In the genomic region with DNA sequence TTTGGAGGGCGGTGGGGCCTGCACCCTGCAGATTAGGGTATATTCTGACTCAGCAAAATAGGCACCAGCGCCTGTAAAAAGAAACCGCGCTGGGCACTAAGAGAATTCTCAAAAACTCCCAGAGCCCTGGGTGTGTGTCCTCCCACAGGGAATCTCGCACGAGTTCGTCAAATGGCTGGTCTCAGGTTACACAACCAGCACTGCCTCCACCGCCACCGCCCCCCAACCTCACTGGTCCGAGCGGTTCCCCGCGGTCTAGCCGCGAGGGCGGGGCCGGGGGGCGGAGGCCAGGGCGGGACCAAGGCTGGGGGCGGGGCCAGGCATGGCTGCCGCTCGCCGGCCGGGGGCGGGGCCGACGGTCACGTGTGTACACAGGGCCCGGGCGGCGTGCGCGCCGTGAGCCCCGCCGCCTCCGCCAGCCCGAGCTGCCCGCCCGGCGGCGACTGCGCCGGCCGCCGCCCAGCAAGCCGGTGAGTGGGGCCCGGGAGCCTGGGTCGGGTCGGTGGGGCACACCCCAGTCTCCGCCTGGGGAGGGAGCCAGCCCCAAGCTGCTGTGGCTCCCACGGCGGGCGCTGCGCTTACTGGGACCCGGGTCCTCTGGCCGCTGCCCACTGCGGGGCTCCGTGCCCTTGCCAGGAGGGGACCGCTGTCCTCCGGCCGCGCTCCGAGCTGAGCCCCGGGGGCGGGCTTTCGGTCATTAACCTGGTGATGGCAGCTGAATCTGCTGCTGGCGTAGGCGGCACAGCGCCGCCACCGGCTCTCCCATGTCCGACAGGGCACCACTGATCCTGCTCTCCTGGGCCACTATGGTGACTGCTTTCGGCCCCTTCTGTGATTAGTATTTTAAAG, we compare ENCODE assay signal across 8 cellular contexts. TPM values are rescaled to one million over a fixed set of nuclear protein-coding genes. Genes with fewer than 3 reads are reported as not detected.
DNase-seq lines count a peak whose midpoint lies in the region; ATAC-seq, FAIRE-seq and TF ChIP-seq lines count a peak whose summit lies in the region.

A gene with protein sequence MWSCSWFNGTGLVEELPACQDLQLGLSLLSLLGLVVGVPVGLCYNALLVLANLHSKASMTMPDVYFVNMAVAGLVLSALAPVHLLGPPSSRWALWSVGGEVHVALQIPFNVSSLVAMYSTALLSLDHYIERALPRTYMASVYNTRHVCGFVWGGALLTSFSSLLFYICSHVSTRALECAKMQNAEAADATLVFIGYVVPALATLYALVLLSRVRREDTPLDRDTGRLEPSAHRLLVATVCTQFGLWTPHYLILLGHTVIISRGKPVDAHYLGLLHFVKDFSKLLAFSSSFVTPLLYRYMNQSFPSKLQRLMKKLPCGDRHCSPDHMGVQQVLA (plus strand): TSS at position 358 of the 849 bp plus-strand sequence. CDS start 12,970 bp downstream, outside the sequence.

- H3K9me3 ChIP-seq in adrenal gland (replicated peaks in 1 of 3) (no peaks in the 10 kb centered on the region), prostate gland (no peaks in the 10 kb centered on the region)

- CTCF ChIA-PET in T-cell (lab: Charles Lee) = interaction anchor here in 1 of 2 donors (1.0 to 1.2 kb wide), 2 partner anchors 21 to 33 kb away, joined by 3 to 5 read pairs; no protein-coding TSS in a partner anchor

- ATAC-seq in HG02798 (IDR thresholded peaks at IDR 0.05; ENCODE audit: poor library complexity, unreplicated experiment) = peak; percentile 91
- ATAC-seq in T-cell (replicated peaks in 1 of 4) = peak; percentile 89 to 92 (median 90)
- ATAC-seq in left cardiac atrium = peak; percentile 96 to 98

- DNase-seq in GM12892 (ENCODE audit: insufficient read length) (peak; percentile 100), NCI-H1436 (lab: John Stamatoyannopoulos, UW) (peak; percentile 94), T-cell (peak; percentile 69 to 93 (median 84)), adrenal gland (peak; percentile 98 to 99 (median 99)), left cardiac atrium (peak; percentile 97), prostate gland (ENCODE audit: low spot score) (peak; percentile 97), ureter (ENCODE audit: low spot score) (peak; percentile 98)

- no peak for TF ChIP-seq POLR2A in GM12892 (IDR thresholded peaks at IDR 0.05; ENCODE audit: low read depth, low read length)
- peak; percentile 28 to 81 for TF ChIP-seq POLR2A in adrenal gland (IDR thresholded peaks at IDR 0.05)
- TF ChIP-seq POLR2A in prostate gland (IDR thresholded peaks at IDR 0.05) = peak; percentile 53

- FAIRE-seq in GM12892 (lab: Jason Lieb, UNC) = peak; percentile 97

- intact Hi-C loops in adrenal gland (cut with DNase I) (no loop called here), left cardiac atrium (cut with DNase I) (no loop called here), prostate gland (cut with DNase I) (loop anchor here (2.0 kb wide), 1 partner anchor 16 kb away; no protein-coding TSS in a partner anchor)

- H3K27ac ChIP-seq in adrenal gland (peak within 1 kb of the TSS; percentile 61 to 96 (median 94)), prostate gland (peak within 1 kb of the TSS; percentile 92 to 94)

- peak within 1 kb of the TSS in 2 of 4 donors; percentile 68 to 77 for H3K4me3 ChIP-seq in adrenal gland
- peak within 1 kb of the TSS; percentile 61 to 63 for H3K4me3 ChIP-seq in prostate gland

- 1 to 4% (median 1%) methylated on average over 7 to 74 of the region's 74 CpGs for whole genome bisulfite sequencing in adrenal gland, 4 donors
- WGBS in prostate gland = under 1% methylated on average over 46 of the region's 74 CpGs

- peak within 1 kb of the TSS; percentile 84 to 85 for H3K27ac Mint-ChIP-seq in T-cell

- peak within 1 kb of the TSS; percentile 81 to 89 (median 88) for H3K4me3 Mint-ChIP-seq in T-cell

- peaks cover 16 to 34% of the 10 kb centered on the region in 2 donors for H3K4me1 ChIP-seq in adrenal gland (replicated peaks in 1 of 2)
- H3K4me1 ChIP-seq in prostate gland (replicated peaks) = peaks cover 29% of the 10 kb centered on the region

- TF ChIP-seq CTCF in adrenal gland (IDR thresholded peaks at IDR 0.05) = peak; percentile 40 to 75 (median 64)
- TF ChIP-seq CTCF in prostate gland (IDR thresholded peaks at IDR 0.05) = peak in 2 of 4 experiments; percentile 57 to 74

- POLR2A ChIA-PET in T-cell (lab: Charles Lee) = no interaction called here

- H3K27me3 ChIP-seq in adrenal gland (no peaks in the 10 kb centered on the region), prostate gland (replicated peaks; ENCODE audit: insufficient read depth) (no peaks in the 10 kb centered on the region)

- peaks cover 66 to 76% (median 76%) of the 10 kb centered on the region in 3 donors for H3K4me1 Mint-ChIP-seq in T-cell

- H3K9me3 Mint-ChIP-seq in T-cell = no peaks in the 10 kb centered on the region

- no peaks in the 10 kb centered on the region for H3K36me3 Mint-ChIP-seq in T-cell

- H3K36me3 ChIP-seq in adrenal gland (replicated peaks in 1 of 2) = no peaks in the 10 kb centered on the region
- no peaks in the 10 kb centered on the region for H3K36me3 ChIP-seq in prostate gland

- H3K27me3 Mint-ChIP-seq in T-cell = peaks cover 4 to 26% of the 10 kb centered on the region in 2 donors

RNA-seq across cellular contexts. Expression of the gene that starts here (rescaled TPM):
- polyA plus RNA-seq in GM12892 (2012; ENCODE audit: missing spikeins) = 4.1 TPM
- total RNA-seq in T-cell = 10 to 100 TPM; 11.9 to 14.7 (median 13.0) TPM
- 10 to 100 TPM in 4 of 8 donors, 1 to 10 TPM in 4; 2.8 to 17.3 (median 9.9) TPM for total RNA-seq in adrenal gland
- 10 to 100 TPM in 1 of 3 donors, 1 to 10 TPM in 1, under 1 TPM in 1; 0.90 to 14.2 (median 7.9) TPM for polyA plus RNA-seq in adrenal gland
- total RNA-seq in left cardiac atrium = 10 to 100 TPM in 1 of 2 donors, 1 to 10 TPM in 1; 9.0 to 17.7 TPM
- total RNA-seq in prostate gland = 10 to 100 TPM in 1 of 2 donors, 1 to 10 TPM in 1; 6.1 to 25.9 TPM
- 8.7 TPM for total RNA-seq in ureter
